ENCODE assay signal across 1 cellular context in genomic region chr19:35643255-35644205, GRCh38.
TF ChIP-seq lines count a peak whose summit lies in the region.

No MANE protein-coding gene starts in this region.

TF ChIP-seq in IMR-90, 13 proteins besides CTCF, POLR2A, EP300 and RAD21 (continued from another document):
- TF ChIP-seq MXI1 (IDR thresholded peaks at IDR 0.05; ENCODE audit: borderline replicate concordance, low read depth, low read length), result peak; percentile 69; the same call in 1 of the 2 replicates
- TF ChIP-seq FOS (IDR thresholded peaks at IDR 0.05; ENCODE audit: low read depth, low read length), result no peak
- no peak for TF ChIP-seq ELK1 (IDR thresholded peaks at IDR 0.05; ENCODE audit: borderline replicate concordance, low read depth, low read length)
- TF ChIP-seq RCOR1 (IDR thresholded peaks at IDR 0.05; ENCODE audit: insufficient replicate concordance, low read length), result no peak
- TF ChIP-seq SMC3 (IDR thresholded peaks at IDR 0.05; ENCODE audit: low read depth, low read length), result no peak
- no peak for TF ChIP-seq NFE2L2 (IDR thresholded peaks at IDR 0.05; ENCODE audit: low read depth, low read length)
- peak; percentile 65; the same call in 1 of the 2 replicates for TF ChIP-seq CHD1 (IDR thresholded peaks at IDR 0.05; ENCODE audit: low read depth, low read length)
- no peak for TF ChIP-seq USF2 (IDR thresholded peaks at IDR 0.05; ENCODE audit: low read depth, low read length)
- peak; percentile 36; the same call in 1 of the 2 replicates for TF ChIP-seq MAZ (IDR thresholded peaks at IDR 0.05; ENCODE audit: borderline replicate concordance, low read depth, low read length)
- no peak for TF ChIP-seq MAFK (IDR thresholded peaks at IDR 0.05; ENCODE audit: low read depth, low read length)
- TF ChIP-seq CEBPB (IDR thresholded peaks at IDR 0.05; ENCODE audit: low read depth, low read length), result no peak
- TF ChIP-seq BHLHE40 (IDR thresholded peaks at IDR 0.05; ENCODE audit: low read depth, low read length), result peak; percentile 96
